19 cellular contexts compared by ENCODE assay signal in genomic region chr1:3054474-3054873, GRCh38. TPM values are rescaled to one million over a fixed set of nuclear protein-coding genes. Genes with fewer than 3 reads are reported as not detected.
A peak's percentile ranks its signal among the peaks of the same experiment; 100 is the strongest.
DNase-seq lines count a peak whose midpoint lies in the region; ATAC-seq and TF ChIP-seq lines count a peak whose summit lies in the region.
"Had no signal": no experiment of that assay in that cellular context is flagged by ENCODE, and none has a peak within 500 bp of the region (broad histone marks: within the 10 kb centered on the region; RNA-seq: fewer than 3 reads in every experiment).

No MANE protein-coding gene starts in this region.

- ATAC-seq in left cardiac atrium (no peak), activated B cell treated with CpG ODN at 0.5 μM for 24 hours (ENCODE audit: low read depth) (no peak)
- no peak for ATAC-seq in CD8-positive, alpha-beta T cell
- ATAC-seq: HepG2 had no signal

- H2BK5ac ChIP-seq in neuronal stem cell (ENCODE audit: low read length) = no peak overlapping the region

- no peaks in the 10 kb centered on the region for H3K36me3 Mint-ChIP-seq in activated B cell treated with CpG ODN at 0.5 μM for 24 hours (ENCODE audit: low read depth)
- H3K36me3 Mint-ChIP-seq in type B pancreatic cell = peaks cover 4% of the 10 kb centered on the region
- H3K36me3 Mint-ChIP-seq in Calu3 (ENCODE audit: insufficient read depth, unreplicated experiment) = no peaks in the 10 kb centered on the region
- H3K36me3 Mint-ChIP-seq in CD8-positive, alpha-beta T cell = no peaks in the 10 kb centered on the region
- H3K36me3 Mint-ChIP-seq: CD4-positive, CD25-positive, alpha-beta regulatory T cell had no signal

- H3K9me3 Mint-ChIP-seq in activated B cell treated with CpG ODN at 0.5 μM for 24 hours (no peaks in the 10 kb centered on the region), type B pancreatic cell (peaks cover 9% of the 10 kb centered on the region), Calu3 (ENCODE audit: low read depth, unreplicated experiment) (peaks cover 3% of the 10 kb centered on the region)
- H3K9me3 Mint-ChIP-seq in CD8-positive, alpha-beta T cell = no peaks in the 10 kb centered on the region

- no peak overlapping the region for H4K91ac ChIP-seq in neuronal stem cell (ENCODE audit: low read depth, low read length, poor library complexity)

- H3K9ac ChIP-seq in neuronal stem cell (ENCODE audit: low read depth, low read length, poor library complexity) = no peak overlapping the region
- H3K9ac ChIP-seq: GM23248 had no signal

- H3K4me3 Mint-ChIP-seq in activated B cell treated with CpG ODN at 0.5 μM for 24 hours = no peak overlapping the region
- H3K4me3 Mint-ChIP-seq in type B pancreatic cell = no peak overlapping the region
- no peak overlapping the region for H3K4me3 Mint-ChIP-seq in Calu3 (ENCODE audit: low read depth, unreplicated experiment)
- H3K4me3 Mint-ChIP-seq in CD8-positive, alpha-beta T cell = no peak overlapping the region
- H3K4me3 Mint-ChIP-seq: CD4-positive, CD25-positive, alpha-beta regulatory T cell had no signal

- peak overlapping the region; percentile 84 for H3K18ac ChIP-seq in neuronal stem cell (ENCODE audit: low read length)

- no peak overlapping the region for H3K4me3 ChIP-seq in right atrium auricular region
- H3K4me3 ChIP-seq in neuronal stem cell (ENCODE audit: low read length in 2 of 2) = no peak overlapping the region
- H3K4me3 ChIP-seq in CD8-positive, alpha-beta T cell (ENCODE audit: low read depth, low read length) = no peak overlapping the region
- H3K4me3 ChIP-seq: GM23248, MG63 had no signal

- H3K4me1 ChIP-seq in right atrium auricular region (no peaks in the 10 kb centered on the region), neuronal stem cell (ENCODE audit: control insufficient read depth in 2 of 2, insufficient read depth in 1 of 2, low read depth in 1 of 2, low read length in 2 of 2) (no peaks in the 10 kb centered on the region)
- H3K4me1 ChIP-seq in CD8-positive, alpha-beta T cell (ENCODE audit: insufficient read depth, low read length) = no peaks in the 10 kb centered on the region

- H2BK120ac ChIP-seq in neuronal stem cell (ENCODE audit: low read depth, low read length) = no peak overlapping the region

- BruUV-seq in Calu3 (replicated peaks; lab: Mats Ljungman, UMichigan) = no TSS peak

- H3K14ac ChIP-seq in neuronal stem cell (ENCODE audit: low read length) = no peak overlapping the region

- no peak overlapping the region for H3K4me2 ChIP-seq in neuronal stem cell (ENCODE audit: insufficient read depth, low read length, poor library complexity, severe bottlenecking)

- no peak for TF ChIP-seq CTCF in right atrium auricular region (IDR thresholded peaks at IDR 0.05)
- TF ChIP-seq CTCF in activated B cell treated with CpG ODN at 0.5 μM for 24 hours (IDR thresholded peaks at IDR 0.05) = no peak
- TF ChIP-seq CTCF in type B pancreatic cell (conservative IDR thresholded peaks at IDR 0.05) = no peak
- no peak for TF ChIP-seq CTCF in Calu3 (IDR thresholded peaks at IDR 0.05; ENCODE audit: unreplicated experiment)
- TF ChIP-seq CTCF in CD8-positive, alpha-beta T cell (IDR thresholded peaks at IDR 0.05) = no peak

- no peak overlapping the region for H3K27ac ChIP-seq in right atrium auricular region
- no peak overlapping the region for H3K27ac ChIP-seq in neuronal stem cell (replicated peaks; ENCODE audit: low read length)
- no peak overlapping the region for H3K27ac ChIP-seq in CD8-positive, alpha-beta T cell (ENCODE audit: low read depth, low read length)
- H3K27ac ChIP-seq: GM23248 had no signal

- no peaks in the 10 kb centered on the region for H3K79me1 ChIP-seq in neuronal stem cell (ENCODE audit: low read depth, low read length)

- H3K27ac Mint-ChIP-seq in activated B cell treated with CpG ODN at 0.5 μM for 24 hours (no peak overlapping the region), type B pancreatic cell (no peak overlapping the region), Calu3 (ENCODE audit: unreplicated experiment) (no peak overlapping the region)
- H3K27ac Mint-ChIP-seq in CD8-positive, alpha-beta T cell = no peak overlapping the region
- H3K27ac Mint-ChIP-seq: CD4-positive, CD25-positive, alpha-beta regulatory T cell had no signal

- H3K27me3 ChIP-seq in right atrium auricular region (no peaks in the 10 kb centered on the region), neuronal stem cell (ENCODE audit: control insufficient read depth in 3 of 3, insufficient read depth in 3 of 3, low read depth in 1 of 3, low read length in 3 of 3) (peaks cover 0 to 32% (median 2%) of the 10 kb centered on the region in 3 experiments)
- H3K27me3 ChIP-seq in CD8-positive, alpha-beta T cell (ENCODE audit: insufficient read depth, low read length) = no peaks in the 10 kb centered on the region

- CTCF ChIA-PET in activated B cell treated with CpG ODN at 0.5 μM for 24 hours (lab: Charles Lee) = no interaction called here
- CTCF ChIA-PET in Calu3 (lab: Charles Lee) = no interaction called here
- CTCF ChIA-PET in CD8-positive, alpha-beta T cell (lab: Charles Lee) = no interaction called here

- no peaks in the 10 kb centered on the region for H3K4me1 Mint-ChIP-seq in activated B cell treated with CpG ODN at 0.5 μM for 24 hours
- no peaks in the 10 kb centered on the region for H3K4me1 Mint-ChIP-seq in type B pancreatic cell (ENCODE audit: unreplicated experiment)
- no peaks in the 10 kb centered on the region for H3K4me1 Mint-ChIP-seq in Calu3 (ENCODE audit: low read depth, unreplicated experiment)
- H3K4me1 Mint-ChIP-seq in CD8-positive, alpha-beta T cell (ENCODE audit: low read depth) = no peaks in the 10 kb centered on the region
- H3K4me1 Mint-ChIP-seq: CD4-positive, CD25-positive, alpha-beta regulatory T cell had no signal

- H3K27me3 Mint-ChIP-seq in activated B cell treated with CpG ODN at 0.5 μM for 24 hours (peaks cover 16% of the 10 kb centered on the region), type B pancreatic cell (peaks cover 51% of the 10 kb centered on the region), Calu3 (ENCODE audit: unreplicated experiment) (peaks cover 52% of the 10 kb centered on the region)
- H3K27me3 Mint-ChIP-seq in CD8-positive, alpha-beta T cell (ENCODE audit: low read depth) = peaks cover 16% of the 10 kb centered on the region
- H3K27me3 Mint-ChIP-seq: CD4-positive, CD25-positive, alpha-beta regulatory T cell had no signal

- H2AK5ac ChIP-seq in neuronal stem cell (ENCODE audit: low read depth, low read length) = no peak overlapping the region

- H3K4ac ChIP-seq in neuronal stem cell (ENCODE audit: low read length) = no peak overlapping the region

- H3K9me3 ChIP-seq in right atrium auricular region (no peaks in the 10 kb centered on the region), neuronal stem cell (replicated peaks in 1 of 2; ENCODE audit: control insufficient read depth in 2 of 2, insufficient read depth in 1 of 2, low read depth in 1 of 2, low read length in 2 of 2) (peaks cover 0 to 6% of the 10 kb centered on the region in 2 donors)
- H3K9me3 ChIP-seq in CD8-positive, alpha-beta T cell (ENCODE audit: low read length) = no peaks in the 10 kb centered on the region
- H3K9me3 ChIP-seq: MG63 had no signal

- no peak overlapping the region for H2AFZ ChIP-seq in neuronal stem cell (ENCODE audit: low read length)
- H2AFZ ChIP-seq: GM23248 had no signal

- peak overlapping the region; percentile 54 for H4K8ac ChIP-seq in neuronal stem cell (ENCODE audit: low read depth, low read length)

- H2BK12ac ChIP-seq in neuronal stem cell (ENCODE audit: low read length) = no peak overlapping the region

- no CpG with 5 or more reads among the region's 12 CpGs for WGBS in neuronal stem cell (ENCODE audit: extremely low coverage in 2 of 2, insufficient read length in 2 of 2, insufficient replicate concordance in 1 of 2), 2 donors

- no peaks in the 10 kb centered on the region for H3K36me3 ChIP-seq in right atrium auricular region
- H3K36me3 ChIP-seq in neuronal stem cell (replicated peaks in 1 of 2; ENCODE audit: control insufficient read depth in 2 of 2, insufficient read depth in 2 of 2, low read length in 2 of 2) = no peaks in the 10 kb centered on the region
- no peaks in the 10 kb centered on the region for H3K36me3 ChIP-seq in CD8-positive, alpha-beta T cell (ENCODE audit: insufficient read depth, low read length)
- H3K36me3 ChIP-seq: MG63 had no signal

- intact Hi-C loops in left cardiac atrium (cut with DNase I) = no loop called here
- intact Hi-C loops in activated B cell treated with CpG ODN at 0.5 μM for 24 hours (cut with micrococcal nuclease) = no loop called here
- intact Hi-C loops in Calu3 (cut with micrococcal nuclease; ENCODE audit: unreplicated experiment) = no loop called here
- intact Hi-C loops in CD8-positive, alpha-beta T cell (cut with DNase I, micrococcal nuclease) = no loop called here

- DNase-seq in left cardiac atrium = peak; percentile 7
- no peak for DNase-seq in right atrium auricular region (ENCODE audit: low spot score)
- DNase-seq in activated B cell treated with CpG ODN at 0.5 μM for 24 hours = peak; percentile 10
- no peak for DNase-seq in neuronal stem cell (ENCODE audit: low spot score)
- peak; percentile 56 for DNase-seq in type B pancreatic cell (ENCODE audit: extremely low spot score, unreplicated experiment)
- DNase-seq in Calu3 = no peak
- no peak for DNase-seq in NCI-H187 (lab: John Stamatoyannopoulos, UW)
- DNase-seq in CD8-positive, alpha-beta T cell = no peak
- DNase-seq: CD4-positive, CD25-positive, alpha-beta regulatory T cell; DMS79; GM23248; MG63; NCI-H1092 treated with DMSO at 0.1 percent for 48 hours; NCI-H1694; NCI-H345; SHP77 treated with DMSO at 0.1 percent for 48 hours had no signal

- POLR2A ChIA-PET in activated B cell treated with CpG ODN at 0.5 μM for 24 hours (lab: Charles Lee) = no interaction called here
- POLR2A ChIA-PET in CD8-positive, alpha-beta T cell (lab: Charles Lee) = no interaction called here

- no peak overlapping the region for H3K23ac ChIP-seq in neuronal stem cell (ENCODE audit: low read depth, low read length, poor library complexity)

- H2BK15ac ChIP-seq in neuronal stem cell (ENCODE audit: low read length) = no peak overlapping the region

RNA-seq across cellular contexts. Expression of gene PRDM16, which starts 14.5 kb away (rescaled TPM):
- 1 to 10 TPM in 1 of 2 donors, under 1 TPM in 1; 0.99 to 1.2 TPM for total RNA-seq in left cardiac atrium
- 1 to 10 TPM in 1 of 2 donors, under 1 TPM in 1; 0.22 to 3.3 TPM for total RNA-seq in right atrium auricular region
- not detected in 2 replicates for total RNA-seq in activated B cell treated with CpG ODN at 0.5 μM for 24 hours
- polyA plus RNA-seq in neuronal stem cell (2013, experiment 1 of 2) = 7.9 TPM
- polyA plus RNA-seq in neuronal stem cell (2013, experiment 2 of 2) = 7.6 TPM
- total RNA-seq in type B pancreatic cell (ENCODE audit: low replicate concordance) = 10.3 and 23.6 TPM in 2 replicates
- 0.09 and 0.66 TPM in 2 replicates for total RNA-seq in Calu3 (2022)
- total RNA-seq in CD8-positive, alpha-beta T cell = not detected
- total RNA-seq: GM23248 had no signal
- polyA plus RNA-seq: CD4-positive, CD25-positive, alpha-beta regulatory T cell had no signal

RNA-seq across cellular contexts. Expression of gene ACTRT2, which starts 33.2 kb away (rescaled TPM):
- total RNA-seq in left cardiac atrium (not detected), right atrium auricular region (not detected), activated B cell treated with CpG ODN at 0.5 μM for 24 hours (not detected in 2 replicates), type B pancreatic cell (ENCODE audit: low replicate concordance) (not detected in 2 replicates), Calu3 (2022) (not detected in 2 replicates)
- polyA plus RNA-seq in neuronal stem cell (2013, experiment 1 of 2) = 0.29 TPM
- 0.29 TPM for polyA plus RNA-seq in neuronal stem cell (2013, experiment 2 of 2)
- total RNA-seq in CD8-positive, alpha-beta T cell = not detected
- total RNA-seq: A673; CD4-positive, CD25-positive, alpha-beta regulatory T cell; G401; GM23248; HepG2 had no signal
- polyA plus RNA-seq: CD4-positive, CD25-positive, alpha-beta regulatory T cell; GM23248; HepG2 had no signal

Comparison
In these comparisons a context has a peak if more than half of its experiments do, and no peak if none do; other contexts are left out.
1. DNase-seq: peak in left cardiac atrium (single experiment), activated B cell treated with CpG ODN at 0.5 μM for 24 hours (single experiment) and type B pancreatic cell (single experiment); none in right atrium auricular region (single experiment), neuronal stem cell (single experiment), Calu3 (single experiment), NCI-H187 (0 of 2) and CD8-positive, alpha-beta T cell (0 of 7).